22 cellular contexts compared by ENCODE assay signal in the genomic region with DNA sequence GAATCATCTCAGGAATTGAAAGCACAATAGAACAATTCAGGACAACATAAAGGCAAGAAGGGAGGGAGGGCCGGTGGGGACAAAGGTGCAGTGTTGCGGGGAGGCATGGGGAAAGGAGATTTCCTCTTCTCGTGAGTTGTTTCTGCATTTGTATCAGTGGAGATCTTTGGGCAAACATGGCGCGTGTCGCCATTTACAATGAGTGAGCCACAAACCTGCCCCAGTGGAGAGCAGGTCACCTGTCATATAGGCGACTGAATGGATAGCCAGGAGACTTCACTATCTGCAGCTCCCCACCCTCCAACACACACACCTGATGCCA.
"Had no signal": no experiment of that assay in that cellular context is flagged by ENCODE, and none has a peak within 500 bp of the region (broad histone marks: within the 10 kb centered on the region; RNA-seq: fewer than 3 reads in every experiment).

No MANE protein-coding gene starts in this region.

- H3K4me3 ChIP-seq: body of pancreas, heart left ventricle, testis, transverse colon had no signal

- H3K36me3 ChIP-seq: heart left ventricle, transverse colon had no signal

- H3K4me1 ChIP-seq: testis, transverse colon had no signal

- DNase-seq: activated CD4-positive, alpha-beta T cell treated with anti-CD3 and anti-CD28 coated beads for 36 hours; activated CD4-positive, CD25-positive, alpha-beta regulatory T cell; activated naive CD4-positive, alpha-beta T cell; activated T-cell treated with anti-CD3 and anti-CD28 coated beads for 4 hours; activated T-cell treated with anti-CD3 and anti-CD28 coated beads, Interleukin-2, amount 50 U/mL, for 72 hours; anterior cingulate cortex; body of pancreas; cortex of kidney; effector memory CD8-positive, alpha-beta T cell; erythroblast; heart left ventricle; hypothalamus; immature natural killer cell; kidney; stimulated activated CD4-positive, alpha-beta T cell treated with anti-CD3 and anti-CD28 coated beads, Interleukin-4, amount 100 ng/mL, for 1 hour; stimulated activated naive CD8-positive, alpha-beta T cell treated with anti-CD3 and anti-CD28 coated beads, Interleukin-15, Interleukin-2, amounts not matched to agents 100 U/mL and 50 U/mL, for 24 hours; testis; transverse colon had no signal

- H3K27me3 ChIP-seq: body of pancreas, testis, transverse colon had no signal

- H3K9me3 ChIP-seq: body of pancreas, heart left ventricle, testis, transverse colon had no signal

- ATAC-seq: activated CD4-positive, alpha-beta T cell treated with anti-CD3 and anti-CD28 coated beads for 36 hours; activated naive CD4-positive, alpha-beta T cell treated with anti-CD3 and anti-CD28 coated beads, Interleukin-2, amount 50 U/mL, for 72 hours; activated T-cell treated with anti-CD3 and anti-CD28 coated beads, Interleukin-2, amount 50 U/mL, for 72 hours; body of pancreas; effector memory CD8-positive, alpha-beta T cell; heart left ventricle; natural killer cell treated with Interleukin-12 subunit alpha and Interleukin-12 subunit beta and Interleukin-15 and Interleukin-18, amount 100 ng/mL, for 72 hours; right cardiac atrium; stimulated activated naive CD8-positive, alpha-beta T cell treated with anti-CD3 and anti-CD28 coated beads, Interleukin-15, Interleukin-2, amounts not matched to agents 100 U/mL and 50 U/mL, for 24 hours had no signal

- FAIRE-seq: kidney, urothelium cell line had no signal
